In the genomic region with DNA sequence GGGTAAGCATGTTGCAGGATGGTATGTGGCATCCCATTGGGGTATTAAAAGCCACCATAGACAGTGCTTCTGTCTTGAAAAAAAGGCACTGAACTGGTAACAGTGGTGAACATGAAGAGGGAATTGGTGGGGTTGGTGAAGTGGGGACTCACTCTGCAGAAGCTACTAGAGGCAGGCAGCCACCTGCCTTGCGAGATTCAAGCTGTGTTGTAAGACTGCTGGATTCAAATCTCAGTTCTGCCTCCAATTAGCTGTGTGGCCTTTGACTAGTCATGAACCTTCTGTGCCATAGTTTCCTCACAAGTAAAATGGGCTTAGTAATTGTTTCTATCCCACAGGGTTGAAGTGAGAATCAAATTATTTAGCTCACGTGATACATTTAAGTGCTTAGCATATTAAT, we compare ENCODE assay signal across 17 cellular contexts. TPM values are rescaled to one million over a fixed set of nuclear protein-coding genes. Genes with fewer than 3 reads are reported as not detected.
A peak's percentile ranks its signal among the peaks of the same experiment; 100 is the strongest.
DNase-seq lines count a peak whose midpoint lies in the region; ATAC-seq, FAIRE-seq and TF ChIP-seq lines count a peak whose summit lies in the region.
"Had no signal": no experiment of that assay in that cellular context is flagged by ENCODE, and none has a peak within 500 bp of the region (broad histone marks: within the 10 kb centered on the region; RNA-seq: fewer than 3 reads in every experiment).

No MANE protein-coding gene starts in this region.

- peaks cover 33% of the 10 kb centered on the region for H3K4me1 ChIP-seq in lower lobe of right lung
- H3K4me1 ChIP-seq in upper lobe of left lung: peaks cover 19 to 27% (median 25%) of the 10 kb centered on the region in 4 donors

- no peak for TF ChIP-seq CTCF in lower lobe of right lung (IDR thresholded peaks at IDR 0.05)
- TF ChIP-seq CTCF in upper lobe of left lung (IDR thresholded peaks at IDR 0.05): no peak

- peak; percentile 69 for FAIRE-seq in GM19239 (lab: Jason Lieb, UNC)

- H3K4me3 ChIP-seq in lower lobe of right lung: no peak overlapping the region
- no peak overlapping the region for H3K4me3 ChIP-seq in upper lobe of left lung
- H3K4me3 ChIP-seq: lung, ovary had no signal

- ATAC-seq in lower lobe of right lung: no peak
- ATAC-seq in upper lobe of left lung (ENCODE audit: low FRiP score in 2 of 2): no peak

- TF ChIP-seq POLR2A in upper lobe of left lung (IDR thresholded peaks at IDR 0.05): no peak

- 62 to 64% methylated on average over 2 of the region's 2 CpGs for WGBS in upper lobe of left lung, 2 donors

- H3K9me3 ChIP-seq in lower lobe of right lung: no peaks in the 10 kb centered on the region
- no peaks in the 10 kb centered on the region for H3K9me3 ChIP-seq in upper lobe of left lung
- H3K9me3 ChIP-seq: ovary had no signal

- no peak for TF ChIP-seq EP300 in upper lobe of left lung (IDR thresholded peaks at IDR 0.05)

- intact Hi-C loops in lower lobe of right lung (cut with DNase I): no loop called here

- no peak for DNase-seq in GM19239 (ENCODE audit: insufficient read length, low spot score)
- DNase-seq in amniotic epithelial cell (ENCODE audit: low read depth): peak; percentile 37
- no peak for DNase-seq in lower lobe of right lung
- no peak for DNase-seq in upper lobe of left lung
- DNase-seq in activated CD8-positive, alpha-beta memory T cell treated with anti-CD3 and anti-CD28 coated beads, Interleukin-2, amount 50 U/mL, for 48 hours: no peak
- DNase-seq in activated CD4-positive, alpha-beta T cell treated with anti-CD3 and anti-CD28 coated beads for 4 hours: no peak
- DNase-seq in hepatic stellate cell (ENCODE audit: low spot score): no peak
- DNase-seq: activated CD4-positive, alpha-beta memory T cell treated with anti-CD3 and anti-CD28 coated beads for 36 hours; activated T-cell treated with anti-CD3 and anti-CD28 coated beads, Interleukin-2, amount 50 U/mL, for 24 hours; erythroblast; naive thymus-derived CD4-positive, alpha-beta T cell; NCI-H1694; NCI-H446; stimulated activated CD4-positive, alpha-beta T cell treated with anti-CD3 and anti-CD28 coated beads, Interleukin-2, amount 100 ng/mL, for 24 hours; SW 1271 had no signal

- H3K36me3 ChIP-seq in lower lobe of right lung (no peaks in the 10 kb centered on the region), upper lobe of left lung (no peaks in the 10 kb centered on the region)
- H3K36me3 ChIP-seq: ovary had no signal

- H3K27ac ChIP-seq in lower lobe of right lung (peak overlapping the region; percentile 64), upper lobe of left lung (peak overlapping the region in 3 of 4 donors; percentile 33 to 75 (median 67))

- H3K27me3 ChIP-seq in lower lobe of right lung (ENCODE audit: low read depth) (no peaks in the 10 kb centered on the region), upper lobe of left lung (no peaks in the 10 kb centered on the region)
- H3K27me3 ChIP-seq: ovary had no signal

RNA-seq across cellular contexts. Expression of gene ELOA, which starts 16.6 kb away (rescaled TPM):
- 64.2 TPM for total RNA-seq in lower lobe of right lung
- 10 to 100 TPM; 43.2 to 71.2 (median 59.0) TPM for total RNA-seq in upper lobe of left lung

RNA-seq across cellular contexts. Expression of gene RPL11, which starts 35.1 kb away (rescaled TPM):
- total RNA-seq in lower lobe of right lung (959 TPM), upper lobe of left lung (1,000 to 10,000 TPM in 1 of 6 donors, 100 to 1,000 TPM in 5; 497 to 1,020 (median 874) TPM)

RNA-seq across cellular contexts. Expression of gene PITHD1, which starts 51.5 kb away (rescaled TPM):
- total RNA-seq in lower lobe of right lung (46.6 TPM), upper lobe of left lung (10 to 100 TPM; 29.5 to 57.0 (median 45.1) TPM)
